In genomic region chr17:30378191-30378796, GRCh38 we compare ENCODE assay signal across 8 cellular contexts.
DNase-seq lines count a peak whose midpoint lies in the region; ATAC-seq and TF ChIP-seq lines count a peak whose summit lies in the region.

No MANE protein-coding gene starts in this region.

- in situ Hi-C loops in astrocyte of the spinal cord (cut with HindIII; ENCODE audit: low sequenced_read_pairs) (no loop called here), KBM-7 (cut with MboI; ENCODE audit: low pct_unique_long_range_greater_than_20kb, low sequenced_read_pairs) (no loop called here)

- peak overlapping the region; percentile 90 for H3K4me3 ChIP-seq in SK-N-MC
- H3K4me3 ChIP-seq in astrocyte of the spinal cord (ENCODE audit: low read depth, low read length) = peak overlapping the region; percentile 69
- H3K4me3 ChIP-seq in iPS-20b (ENCODE audit: low read length) = peak overlapping the region; percentile 93

- H3K9ac ChIP-seq in SK-N-MC (ENCODE audit: insufficient read length) = peak overlapping the region; percentile 53
- peak overlapping the region; percentile 77; the same call in 1 of the 2 replicates for H3K9ac ChIP-seq in iPS-20b (ENCODE audit: low read depth, low read length)

- H3K4me1 ChIP-seq in iPS-20b (ENCODE audit: insufficient read depth, low read length) = peaks cover 34% of the 10 kb centered on the region

- H3K9me3 ChIP-seq in SK-N-MC (ENCODE audit: low read depth, low read length) = no peaks in the 10 kb centered on the region
- no peaks in the 10 kb centered on the region for H3K9me3 ChIP-seq in iPS-20b (ENCODE audit: insufficient read depth, low read depth, low read length)

- TF ChIP-seq CTCF in astrocyte of the spinal cord (IDR thresholded peaks at IDR 0.05; ENCODE audit: low read depth, low read length) = no peak

- no peak for ATAC-seq in GM19351 (IDR thresholded peaks at IDR 0.05; ENCODE audit: unreplicated experiment)

- H3K27me3 ChIP-seq in iPS-20b (ENCODE audit: insufficient read depth, low read length) = peaks cover 52% of the 10 kb centered on the region

- no peaks in the 10 kb centered on the region for H3K36me3 ChIP-seq in SK-N-MC (ENCODE audit: insufficient read depth, low read length)
- no peaks in the 10 kb centered on the region for H3K36me3 ChIP-seq in iPS-20b (ENCODE audit: insufficient read depth, low read depth, low read length)

- DNase-seq in NCI-H1092 (lab: John Stamatoyannopoulos, UW) (peak; percentile 26), NCI-H1092 treated with DMSO at 0.1 percent for 48 hours (lab: John Stamatoyannopoulos, UW) (no peak), SK-N-MC (ENCODE audit: low read depth, low spot score) (no peak), astrocyte of the spinal cord (ENCODE audit: low read depth, low spot score) (no peak), KBM-7 (no peak)
- DNase-seq in stimulated activated CD4-positive, alpha-beta T cell treated with anti-CD3 and anti-CD28 coated beads, Interleukin-2, amount 100 ng/mL, for 24 hours = peak; percentile 57 to 60

- H3K27ac ChIP-seq in SK-N-MC (no peak overlapping the region), iPS-20b (ENCODE audit: low read length) (no peak overlapping the region)

Comparison
In these comparisons a context has a peak if more than half of its experiments do, and no peak if none do; other contexts are left out.
1. DNase-seq: peak in NCI-H1092 (single experiment) and stimulated activated CD4-positive, alpha-beta T cell treated with anti-CD3 and anti-CD28 coated beads, Interleukin-2, amount 100 ng/mL, for 24 hours (2 of 2); none in NCI-H1092 treated with DMSO at 0.1 percent for 48 hours (single experiment), SK-N-MC (single experiment), astrocyte of the spinal cord (single experiment) and KBM-7 (single experiment).
2. Peak in every context shown above with its lines, with median percentiles within 50 percentile points of each other: H3K4me3 ChIP-seq.